In the genomic region with DNA sequence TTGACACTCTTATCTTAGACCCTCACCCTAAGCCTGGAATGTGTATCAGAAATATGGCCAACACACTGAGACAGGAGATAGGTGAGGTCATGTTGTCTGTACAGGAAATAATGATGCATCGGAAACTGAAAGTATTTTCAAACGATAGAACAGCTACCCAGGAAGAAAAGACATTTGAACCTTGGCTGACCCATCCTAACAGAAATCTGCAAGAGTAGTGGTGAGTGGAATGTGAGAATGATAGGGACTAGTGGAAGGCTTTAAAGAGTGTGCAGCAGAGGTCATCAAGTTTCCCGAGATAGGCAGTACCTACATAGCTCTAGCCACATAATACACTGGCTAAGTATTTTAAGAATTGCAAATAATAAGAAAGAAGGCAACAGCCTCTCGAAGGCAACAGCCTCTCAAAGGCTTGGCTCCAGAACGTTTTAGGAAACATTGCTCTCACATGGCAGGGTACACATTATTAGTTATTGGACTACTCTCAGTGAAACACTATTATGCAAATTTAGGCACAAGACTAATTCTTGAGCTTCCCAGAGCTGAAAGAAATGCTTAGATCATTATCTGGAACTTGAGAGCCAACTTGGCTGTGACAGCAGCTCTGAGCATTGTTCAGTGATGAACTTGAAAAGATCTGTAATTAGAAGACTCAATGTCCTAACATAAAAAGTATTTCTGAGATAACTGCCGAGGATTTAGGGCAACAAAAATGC, we compare ENCODE assay signal across 15 cellular contexts.
DNase-seq lines count a peak whose midpoint lies in the region; ATAC-seq and TF ChIP-seq lines count a peak whose summit lies in the region.
"Had no signal": no experiment of that assay in that cellular context is flagged by ENCODE, and none has a peak within 500 bp of the region (broad histone marks: within the 10 kb centered on the region; RNA-seq: fewer than 3 reads in every experiment).

No MANE protein-coding gene starts in this region.

- no peaks in the 10 kb centered on the region for H3K27me3 ChIP-seq in heart right ventricle
- H3K27me3 ChIP-seq: adrenal gland had no signal

- intact Hi-C loops in heart right ventricle (cut with DNase I) = loop anchor here in 1 of 10 donors (10.0 kb wide), 1 partner anchor 628 kb away; no protein-coding TSS in a partner anchor

- peak overlapping the region in 4 of 10 donors; percentile 10 to 30 (median 12) for H3K4me3 ChIP-seq in heart right ventricle
- H3K4me3 ChIP-seq: adrenal gland had no signal

- TF ChIP-seq CTCF in heart right ventricle (IDR thresholded peaks at IDR 0.05) = no peak

- peaks cover 0 to under 1% (median 0%) of the 10 kb centered on the region in 11 donors for H3K9me3 ChIP-seq in heart right ventricle
- H3K9me3 ChIP-seq: adrenal gland had no signal

- no peaks in the 10 kb centered on the region for H3K36me3 ChIP-seq in heart right ventricle
- H3K36me3 ChIP-seq: adrenal gland had no signal

- peak; percentile 77 to 93 (median 86) for ATAC-seq in heart right ventricle
- ATAC-seq: stimulated activated memory B cell treated with anti-CD40 and anti-IgM and Interleukin-4, amounts not matched to agents 10 μg/mL and 1 μg/mL and 100 μg/mL, for 72 hours had no signal

- H3K4me1 ChIP-seq in heart right ventricle = peaks cover 2 to 28% (median 21%) of the 10 kb centered on the region in 9 donors
- H3K4me1 ChIP-seq: adrenal gland had no signal

- peak overlapping the region in 9 of 10 donors; percentile 3 to 86 (median 60) for H3K27ac ChIP-seq in heart right ventricle

- DNase-seq in HS-5 (ENCODE audit: low read depth) = peak; percentile 14
- DNase-seq in astrocyte of the hippocampus (ENCODE audit: low read depth, low spot score) = peak; percentile 32
- DNase-seq in heart right ventricle = peak in 1 of 2 donors; percentile 18
- DNase-seq in pulmonary artery endothelial cell (ENCODE audit: low read depth, low spot score) = peak; percentile 87
- no peak for DNase-seq in GDM1 (lab: John Stamatoyannopoulos, UW)
- no peak for DNase-seq in NCI-H524 (lab: John Stamatoyannopoulos, UW)
- no peak for DNase-seq in NCI-H2196 (lab: John Stamatoyannopoulos, UW; ENCODE audit: unreplicated experiment)
- DNase-seq in NCI-H82 treated with DMSO at 0.1 percent for 48 hours (lab: John Stamatoyannopoulos, UW; ENCODE audit: unreplicated experiment) = no peak
- DNase-seq: activated T-cell treated with anti-CD3 and anti-CD28 coated beads, Interleukin-2, amount 50 U/mL, for 48 hours; adrenal gland; foreskin melanocyte; KBM-7; NCI-H1694; NCI-H774 had no signal

- WGBS in heart right ventricle, 2 donors = 5 to 10% methylated on average over 6 of the region's 6 CpGs

Comparison
In these comparisons a context has a peak if more than half of its experiments do, and no peak if none do; other contexts are left out.
1. DNase-seq: peak in HS-5 (single experiment), astrocyte of the hippocampus (single experiment) and pulmonary artery endothelial cell (single experiment); none in GDM1 (single experiment), NCI-H524 (0 of 2), NCI-H2196 (single experiment) and NCI-H82 treated with DMSO at 0.1 percent for 48 hours (single experiment).